Comparison of ENCODE assay signal across 35 cellular contexts in genomic region chr4:56880572-56880971, GRCh38. TPM values are rescaled to one million over a fixed set of nuclear protein-coding genes. Genes with fewer than 3 reads are reported as not detected.
"Had no signal": no experiment of that assay in that cellular context is flagged by ENCODE, and none has a peak within 500 bp of the region (broad histone marks: within the 10 kb centered on the region; RNA-seq: fewer than 3 reads in every experiment).

No MANE protein-coding gene starts in this region.

- H3K4me2 ChIP-seq: SK-N-SH had no signal

- H3K27ac ChIP-seq: adrenal gland, Peyer's patch, SJSA1 had no signal

- H3K9ac ChIP-seq: SK-N-SH had no signal

- H3K9me3 ChIP-seq: adrenal gland, MG63, Peyer's patch, SJSA1, SK-N-SH had no signal

- ATAC-seq: activated CD4-positive, alpha-beta T cell treated with anti-CD3 and anti-CD28 coated beads for 36 hours; activated CD4-positive, CD25-positive, alpha-beta regulatory T cell treated with anti-CD3 and anti-CD28 coated beads, Interleukin-2, amount 50 U/mL, for 24 hours; activated CD8-positive, alpha-beta T cell treated with anti-CD3 and anti-CD28 coated beads, Interleukin-2, amount 10 ng/mL, durations not matched to agents 7 days and 5 days; PC-3; WTC11 had no signal

- H3K4me1 ChIP-seq: adrenal gland, Peyer's patch, SJSA1 had no signal

- H3K27me3 ChIP-seq: adrenal gland, MG63, Peyer's patch, SJSA1 had no signal

- H3K36me3 ChIP-seq: adrenal gland, MG63, Peyer's patch, SJSA1 had no signal

- H3K4me3 ChIP-seq: adrenal gland, MG63, Peyer's patch, SJSA1 had no signal

- DNase-seq: activated CD4-positive, alpha-beta T cell treated with anti-CD3 and anti-CD28 coated beads for 36 hours; activated CD4-positive, alpha-beta T cell treated with anti-CD3 and anti-CD28 coated beads, Interleukin-2, amount 10 ng/mL, durations not matched to agents 7 days and 5 days; activated CD4-positive, alpha-beta T cell treated with anti-CD3 and anti-CD28 coated beads, Interleukin-2, amount 50 U/mL, for 48 hours; activated CD8-positive, alpha-beta T cell treated with anti-CD3 and anti-CD28 coated beads, Interleukin-2, amount 10 ng/mL, durations not matched to agents 7 days and 5 days; activated gamma-delta T cell; activated naive CD4-positive, alpha-beta T cell treated with Interleukin-2 at 50 U/mL for 16 hours; activated naive CD8-positive, alpha-beta T cell treated with anti-CD3 and anti-CD28 coated beads, Interleukin-2, amount 10 ng/mL, durations not matched to agents 7 days and 5 days; activated T-cell treated with anti-CD3 and anti-CD28 coated beads, Interleukin-2, amount 50 U/mL, for 24 hours; adrenal gland; caudate nucleus; cerebellar nuclear complex; Karpas-422; KBM-7; MG63; NCI-H1092; NCI-H1417; NCI-H146; NCI-H187; NCI-H2029 treated with DMSO at 0.1 percent for 48 hours; NCI-H2171 treated with DMSO at 0.1 percent for 48 hours; NCI-H2227 treated with DMSO at 0.1 percent for 48 hours; NCI-H446; NCI-H510A treated with DMSO at 0.1 percent for 48 hours; NCI-H526 treated with DMSO at 0.1 percent for 48 hours; NCI-H774; NK-92 treated with Interleukin-12 subunit alpha and Interleukin-12 subunit beta, amount 100 ng/mL, for 24 hours; PC-3; Peyer's patch; RPMI8226; SHP77 treated with DMSO at 0.1 percent for 48 hours; SK-N-SH had no signal

- FAIRE-seq: bronchial epithelial cell had no signal

RNA-seq across cellular contexts. Expression of gene SPINK2, which starts 59.1 kb away (rescaled TPM):
- total RNA-seq: adrenal gland, bronchial epithelial cell, PC-3, Peyer's patch, SJSA1 had no signal
- polyA plus RNA-seq: adrenal gland, SK-N-SH had no signal
